Comparison of ENCODE assay signal across 21 cellular contexts in the genomic region with DNA sequence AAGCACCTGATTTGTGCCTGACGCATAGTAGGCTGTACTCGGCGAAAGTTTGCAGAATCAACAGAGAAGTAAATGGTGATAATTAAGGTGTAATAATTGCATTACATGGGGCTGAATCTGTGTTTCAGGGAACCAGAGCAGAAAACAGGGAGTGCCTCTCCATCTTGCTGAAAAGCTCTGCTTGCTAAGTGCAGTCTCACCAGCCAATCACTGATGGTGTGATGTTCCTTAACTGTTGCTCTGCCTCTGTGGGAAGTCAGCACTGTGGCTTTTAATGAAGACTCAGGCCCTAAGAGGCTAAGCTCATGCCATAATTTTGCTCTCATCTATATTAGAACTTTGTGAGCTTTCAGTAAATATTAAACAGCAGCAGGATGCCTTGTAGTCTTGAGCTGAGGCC. TPM values are rescaled to one million over a fixed set of nuclear protein-coding genes. Genes with fewer than 3 reads are reported as not detected.
"Had no signal": no experiment of that assay in that cellular context is flagged by ENCODE, and none has a peak within 500 bp of the region (broad histone marks: within the 10 kb centered on the region; RNA-seq: fewer than 3 reads in every experiment).

No MANE protein-coding gene starts in this region.

- H3K36me3 Mint-ChIP-seq: T-cell had no signal

- H3K9me3 Mint-ChIP-seq: activated naive CD8-positive, alpha-beta T cell treated with anti-CD3 and anti-CD28 coated beads, Interleukin-2, amount 50 U/mL, for 24 hours; nephron; T-cell; T-helper 2 cell treated with Interferon-gamma antibody and Interleukin-4, amounts not matched to agents 5 μg/mL and 100 μg/mL, for 36 hours had no signal

- H3K4me1 Mint-ChIP-seq: T-cell had no signal

- ATAC-seq: T-cell had no signal

- H3K27ac Mint-ChIP-seq: activated naive CD8-positive, alpha-beta T cell treated with anti-CD3 and anti-CD28 coated beads, Interleukin-2, amount 50 U/mL, for 24 hours; nephron; T-cell; T-helper 2 cell treated with Interferon-gamma antibody and Interleukin-4, amounts not matched to agents 5 μg/mL and 100 μg/mL, for 36 hours had no signal

- H3K4me3 Mint-ChIP-seq: activated naive CD8-positive, alpha-beta T cell treated with anti-CD3 and anti-CD28 coated beads, Interleukin-2, amount 50 U/mL, for 24 hours; nephron; T-cell; T-helper 2 cell treated with Interferon-gamma antibody and Interleukin-4, amounts not matched to agents 5 μg/mL and 100 μg/mL, for 36 hours had no signal

- DNase-seq: activated CD4-positive, alpha-beta T cell treated with anti-CD3 and anti-CD28 coated beads, Interleukin-2, amount 50 U/mL, for 1 hour; activated CD8-positive, alpha-beta memory T cell treated with anti-CD3 and anti-CD28 coated beads, Interleukin-2, amount 50 U/mL, for 48 hours; activated gamma-delta T cell; activated naive CD4-positive, alpha-beta T cell treated with anti-CD3 and anti-CD28 coated beads, Interleukin-2, amount 50 U/mL, for 16 hours; activated naive CD8-positive, alpha-beta T cell treated with anti-CD3 and anti-CD28 coated beads, Interleukin-2, amount 50 U/mL, for 24 hours; effector memory CD4-positive, alpha-beta T cell; foreskin melanocyte; hippocampal formation; left cardiac atrium; right cardiac atrium; stimulated activated CD4-positive, alpha-beta T cell treated with anti-CD3 and anti-CD28 coated beads, Interleukin-12 subunit alpha, Interleukin-12 subunit beta, amount 100 ng/mL, for 4 hours; stimulated activated CD4-positive, alpha-beta T cell treated with anti-CD3 and anti-CD28 coated beads, Interleukin-4, amount 100 ng/mL, for 4 hours; T-cell; thyroid gland; upper lobe of right lung had no signal

RNA-seq across cellular contexts. Expression of gene PHF24, which starts 4.4 kb away (rescaled TPM):
- total RNA-seq: dermis blood vessel endothelial cell, mononuclear cell, myocyte, pulmonary artery endothelial cell, T-cell had no signal
